In genomic region chr10:11227103-11227502, GRCh38 we compare ENCODE assay signal across 11 cellular contexts.
DNase-seq lines count a peak whose midpoint lies in the region; ATAC-seq and TF ChIP-seq lines count a peak whose summit lies in the region.
"Had no signal": no experiment of that assay in that cellular context is flagged by ENCODE, and none has a peak within 500 bp of the region (broad histone marks: within the 10 kb centered on the region; RNA-seq: fewer than 3 reads in every experiment).

No MANE protein-coding gene starts in this region.

- H3K79me2 ChIP-seq in GM23338 (replicated peaks; ENCODE audit: insufficient read depth) = no peaks in the 10 kb centered on the region

- peaks cover 17% of the 10 kb centered on the region for H3K36me3 Mint-ChIP-seq in activated naive CD8-positive, alpha-beta T cell
- H3K36me3 Mint-ChIP-seq in GM23338 (ENCODE audit: low read depth) = no peaks in the 10 kb centered on the region

- H3K4me2 ChIP-seq in GM23338 = no peak overlapping the region

- peak overlapping the region; percentile 98 for H3K27ac Mint-ChIP-seq in activated naive CD8-positive, alpha-beta T cell
- H3K27ac Mint-ChIP-seq in GM23338 = no peak overlapping the region; the same call in 1 of the 2 replicates

- TF ChIP-seq CTCF in GM12865 (IDR thresholded peaks at IDR 0.05; ENCODE audit: insufficient read depth, low read depth, low read length, missing control alignments) (no peak), esophagus squamous epithelium (IDR thresholded peaks at IDR 0.05) (no peak), GM23338 (conservative IDR thresholded peaks at IDR 0.05; ENCODE audit: low read depth in 2 of 2) (no peak)

- no peak overlapping the region for H2AFZ ChIP-seq in GM23338

- DNase-seq in GM12865 (ENCODE audit: low read depth) (peak; percentile 59), NCI-H82 treated with DMSO at 0.1 percent for 48 hours (lab: John Stamatoyannopoulos, UW; ENCODE audit: unreplicated experiment) (no peak), esophagus squamous epithelium (lab: John Stamatoyannopoulos, UW) (no peak), GM23338 (ENCODE audit: low spot score) (no peak), putamen (ENCODE audit: low spot score) (no peak)
- DNase-seq: retina, thyroid gland had no signal

- H3K9me2 ChIP-seq in GM23338 (ENCODE audit: insufficient read depth) = no peaks in the 10 kb centered on the region

- intact Hi-C loops in esophagus squamous epithelium (cut with DNase I) = no loop called here

- H3K9me3 ChIP-seq in esophagus squamous epithelium = no peaks in the 10 kb centered on the region
- H3K9me3 ChIP-seq: thyroid gland had no signal

- H3K9me3 Mint-ChIP-seq in activated naive CD8-positive, alpha-beta T cell (ENCODE audit: low read depth) = no peaks in the 10 kb centered on the region
- H3K9me3 Mint-ChIP-seq in GM23338 = no peaks in the 10 kb centered on the region

- WGBS in esophagus squamous epithelium, 2 donors = 70 to 80% methylated on average over 2 to 6 of the region's 7 CpGs

- peaks cover 0 to 29% (median 7%) of the 10 kb centered on the region in 3 donors for H3K4me1 ChIP-seq in esophagus squamous epithelium
- H3K4me1 ChIP-seq in GM23338 (ENCODE audit: insufficient read depth) = peaks cover 12% of the 10 kb centered on the region
- H3K4me1 ChIP-seq: thyroid gland had no signal

- no peaks in the 10 kb centered on the region for H3K36me3 ChIP-seq in esophagus squamous epithelium
- no peaks in the 10 kb centered on the region for H3K36me3 ChIP-seq in GM23338 (ENCODE audit: insufficient read depth)
- H3K36me3 ChIP-seq: thyroid gland had no signal

- TF ChIP-seq POLR2A in esophagus squamous epithelium (IDR thresholded peaks at IDR 0.05) = no peak

- H3K4me3 ChIP-seq in GM12865 (ENCODE audit: low read depth, low read length) (no peak overlapping the region), esophagus squamous epithelium (no peak overlapping the region), GM23338 (no peak overlapping the region)
- H3K4me3 ChIP-seq: thyroid gland had no signal

- no peaks in the 10 kb centered on the region for H4K20me1 ChIP-seq in GM23338 (replicated peaks; ENCODE audit: insufficient read depth)

- no peaks in the 10 kb centered on the region for H3K27me3 Mint-ChIP-seq in activated naive CD8-positive, alpha-beta T cell
- peaks cover 2% of the 10 kb centered on the region for H3K27me3 Mint-ChIP-seq in GM23338 (ENCODE audit: insufficient read depth, low read depth, poor library complexity)
- H3K27me3 Mint-ChIP-seq: brain had no signal

- peak; percentile 46 for ATAC-seq in GM19455 (IDR thresholded peaks at IDR 0.05; ENCODE audit: unreplicated experiment)
- peak; percentile 48 for ATAC-seq in HG03103 (IDR thresholded peaks at IDR 0.05; ENCODE audit: low read depth, unreplicated experiment)
- ATAC-seq in GM23338 = no peak

- H3K4me3 Mint-ChIP-seq in activated naive CD8-positive, alpha-beta T cell = peak overlapping the region; percentile 65
- no peak overlapping the region for H3K4me3 Mint-ChIP-seq in GM23338
- H3K4me3 Mint-ChIP-seq: brain had no signal

- H3K27ac ChIP-seq in esophagus squamous epithelium (peak overlapping the region in 1 of 4 donors; percentile 5), GM23338 (ENCODE audit: low read depth) (no peak overlapping the region)
- H3K27ac ChIP-seq: thyroid gland had no signal

- H3K27me3 ChIP-seq in esophagus squamous epithelium = no peaks in the 10 kb centered on the region
- H3K27me3 ChIP-seq in GM23338 (ENCODE audit: insufficient read depth) = no peaks in the 10 kb centered on the region
- H3K27me3 ChIP-seq: thyroid gland had no signal

- H3K4me1 Mint-ChIP-seq in activated naive CD8-positive, alpha-beta T cell (ENCODE audit: low read depth) = peaks cover 91% of the 10 kb centered on the region
- peaks cover 22% of the 10 kb centered on the region for H3K4me1 Mint-ChIP-seq in GM23338

- no peaks in the 10 kb centered on the region for H3F3A ChIP-seq in GM23338 (replicated peaks; ENCODE audit: low read depth)

TF ChIP-seq in GM23338, 12 proteins besides CTCF, POLR2A, EP300 and RAD21:
- no peak for TF ChIP-seq STAT1 (IDR thresholded peaks at IDR 0.05; ENCODE audit: unreplicated experiment)
- TF ChIP-seq ZNF462 (CRISPR knock-in tag; IDR thresholded peaks at IDR 0.05) = no peak
- TF ChIP-seq ZNF114 (CRISPR knock-in tag; IDR thresholded peaks at IDR 0.05) = no peak
- no peak for TF ChIP-seq EZH2 (IDR thresholded peaks at IDR 0.05; ENCODE audit: low read depth, unreplicated experiment)
- TF ChIP-seq JUNB (IDR thresholded peaks at IDR 0.05; ENCODE audit: unreplicated experiment) = no peak
- no peak for TF ChIP-seq CREB1 (CRISPR knock-in tag; IDR thresholded peaks at IDR 0.05; ENCODE audit: low read depth)
TF ChIP-seq in GM23338: peak in this region for 0.
